ENCODE assay signal across 28 cellular contexts in the genomic region with DNA sequence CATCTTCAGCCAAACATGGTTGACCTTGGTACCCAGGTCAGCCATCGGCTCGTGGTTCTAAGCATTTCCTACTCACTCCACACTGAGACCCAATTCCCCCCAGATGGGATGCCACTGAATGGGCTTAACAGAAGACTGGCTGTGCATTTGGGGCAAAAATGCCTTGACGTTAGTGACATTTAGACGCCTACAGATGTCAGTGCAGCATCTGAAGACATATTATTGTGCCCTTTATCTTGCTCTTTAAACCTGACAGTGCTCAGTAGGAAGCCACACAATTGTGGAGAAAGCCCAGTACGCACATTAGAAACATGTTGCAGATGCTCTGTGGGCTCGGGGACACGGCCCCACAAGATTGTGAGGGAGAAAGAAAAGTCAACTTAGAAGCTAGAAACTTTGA.
"Had no signal": no experiment of that assay in that cellular context is flagged by ENCODE, and none has a peak within 500 bp of the region (broad histone marks: within the 10 kb centered on the region; RNA-seq: fewer than 3 reads in every experiment).

No MANE protein-coding gene starts in this region.

- H3K4me3 Mint-ChIP-seq: activated CD4-positive, alpha-beta T cell treated with anti-CD3 and anti-CD28 coated beads, Interleukin-2, amount 10 ng/mL, durations not matched to agents 7 days and 5 days; activated CD8-positive, alpha-beta T cell treated with anti-CD3 and anti-CD28 coated beads, Interleukin-2, amount 10 ng/mL, durations not matched to agents 7 days and 5 days; activated T-cell treated with anti-CD3 and anti-CD28 coated beads, Interleukin-2, amount 50 U/mL, for 72 hours; endodermal cell; mesothelial cell of epicardium; naive thymus-derived CD4-positive, alpha-beta T cell; neural crest cell; stimulated activated naive B cell treated with anti-CD40 and anti-IgM and Interleukin-4, amounts not matched to agents 10 μg/mL and 1 μg/mL and 100 μg/mL, for 72 hours; T-helper 1 cell treated with Interleukin-12 subunit alpha and Interleukin-12 subunit beta and Interleukin-4 antibody, amounts not matched to agents 30 μg/mL and 1 μg/mL, for 36 hours; WTC11 had no signal

- H3K36me3 ChIP-seq: breast epithelium, right atrium auricular region, stomach, suprapubic skin, tibial artery had no signal

- H3K4me3 ChIP-seq: breast epithelium, right atrium auricular region, stomach, suprapubic skin, tibial artery had no signal

- H3K27me3 Mint-ChIP-seq: activated CD4-positive, alpha-beta T cell treated with anti-CD3 and anti-CD28 coated beads, Interleukin-2, amount 10 ng/mL, durations not matched to agents 7 days and 5 days; stimulated activated naive B cell treated with anti-CD40 and anti-IgM and Interleukin-4, amounts not matched to agents 10 μg/mL and 1 μg/mL and 100 μg/mL, for 72 hours had no signal

- ATAC-seq: activated CD8-positive, alpha-beta T cell treated with anti-CD3 and anti-CD28 coated beads, Interleukin-2, amount 10 ng/mL, durations not matched to agents 7 days and 5 days; activated naive CD4-positive, alpha-beta T cell treated with anti-CD3 and anti-CD28 coated beads, Interleukin-2, amount 50 U/mL, for 72 hours; activated T-cell treated with anti-CD3 and anti-CD28 coated beads, Interleukin-2, amount 50 U/mL, for 72 hours; esophagus mucosa; left ventricle myocardium superior; naive thymus-derived CD4-positive, alpha-beta T cell; stimulated activated naive B cell treated with anti-CD40 and anti-IgM and Interleukin-4, amounts not matched to agents 10 μg/mL and 1 μg/mL and 100 μg/mL, for 72 hours; WTC11 had no signal

- H3K36me3 Mint-ChIP-seq: activated naive CD4-positive, alpha-beta T cell treated with anti-CD3 and anti-CD28 coated beads, Interleukin-2, amount 50 U/mL, for 72 hours; mesothelial cell of epicardium; stimulated activated naive B cell treated with anti-CD40 and anti-IgM and Interleukin-4, amounts not matched to agents 10 μg/mL and 1 μg/mL and 100 μg/mL, for 72 hours; WTC11 had no signal

- DNase-seq: activated CD4-positive, alpha-beta T cell treated with anti-CD3 and anti-CD28 coated beads for 1 hour; activated CD4-positive, alpha-beta T cell treated with anti-CD3 and anti-CD28 coated beads, Interleukin-2, amount 10 ng/mL, durations not matched to agents 7 days and 5 days; activated CD8-positive, alpha-beta T cell treated with anti-CD3 and anti-CD28 coated beads, Interleukin-2, amount 10 ng/mL, durations not matched to agents 7 days and 5 days; activated naive CD4-positive, alpha-beta T cell; activated T-cell treated with anti-CD3 and anti-CD28 coated beads for 4 hours; activated T-cell treated with anti-CD3 and anti-CD28 coated beads, Interleukin-2, amount 50 U/mL, for 72 hours; central memory CD4-positive, alpha-beta T cell; endodermal cell; foreskin fibroblast; left ventricle myocardium superior; naive thymus-derived CD4-positive, alpha-beta T cell; occipital lobe; stimulated activated CD4-positive, alpha-beta T cell treated with anti-CD3 and anti-CD28 coated beads, Interleukin-15, amount 100 ng/mL, for 24 hours; stimulated activated CD4-positive, alpha-beta T cell treated with anti-CD3 and anti-CD28 coated beads, Interleukin-2, amount 100 ng/mL, for 24 hours; stimulated activated naive B cell treated with anti-CD40 and anti-IgM and Interleukin-4, amounts not matched to agents 10 μg/mL and 1 μg/mL and 100 μg/mL, for 72 hours; stomach; T-helper 9 cell; tibial artery had no signal

- H3K27ac ChIP-seq: breast epithelium, parathyroid adenoma, right atrium auricular region, stomach, suprapubic skin, tibial artery had no signal

- H3K9me3 ChIP-seq: breast epithelium, right atrium auricular region, suprapubic skin, tibial artery had no signal

- H3K9me3 Mint-ChIP-seq: activated CD4-positive, alpha-beta T cell treated with anti-CD3 and anti-CD28 coated beads, Interleukin-2, amount 10 ng/mL, durations not matched to agents 7 days and 5 days; endodermal cell; neural crest cell had no signal

- H3K4me1 ChIP-seq: breast epithelium, parathyroid adenoma, right atrium auricular region, stomach, suprapubic skin, tibial artery had no signal

- H3K27ac Mint-ChIP-seq: activated CD4-positive, alpha-beta T cell treated with anti-CD3 and anti-CD28 coated beads, Interleukin-2, amount 10 ng/mL, durations not matched to agents 7 days and 5 days; activated CD8-positive, alpha-beta T cell treated with anti-CD3 and anti-CD28 coated beads, Interleukin-2, amount 10 ng/mL, durations not matched to agents 7 days and 5 days; activated T-cell treated with anti-CD3 and anti-CD28 coated beads, Interleukin-2, amount 50 U/mL, for 72 hours; endodermal cell; mesothelial cell of epicardium; naive thymus-derived CD4-positive, alpha-beta T cell; stimulated activated naive B cell treated with anti-CD40 and anti-IgM and Interleukin-4, amounts not matched to agents 10 μg/mL and 1 μg/mL and 100 μg/mL, for 72 hours; T-helper 1 cell treated with Interleukin-12 subunit alpha and Interleukin-12 subunit beta and Interleukin-4 antibody, amounts not matched to agents 30 μg/mL and 1 μg/mL, for 36 hours; WTC11 had no signal

- H3K27me3 ChIP-seq: breast epithelium, right atrium auricular region, stomach, suprapubic skin, tibial artery had no signal

- H3K4me1 Mint-ChIP-seq: activated CD4-positive, alpha-beta T cell treated with anti-CD3 and anti-CD28 coated beads, Interleukin-2, amount 10 ng/mL, durations not matched to agents 7 days and 5 days; mesothelial cell of epicardium; neural crest cell; stimulated activated naive B cell treated with anti-CD40 and anti-IgM and Interleukin-4, amounts not matched to agents 10 μg/mL and 1 μg/mL and 100 μg/mL, for 72 hours had no signal
